24 cellular contexts compared by ENCODE assay signal in genomic region chr4:20046931-20047677, GRCh38.
"Had no signal": no experiment of that assay in that cellular context is flagged by ENCODE, and none has a peak within 500 bp of the region (broad histone marks: within the 10 kb centered on the region; RNA-seq: fewer than 3 reads in every experiment).

No MANE protein-coding gene starts in this region.

- H3K4me3 Mint-ChIP-seq: activated CD8-positive, alpha-beta T cell treated with anti-CD3 and anti-CD28 coated beads, Interleukin-2, amount 10 ng/mL, durations not matched to agents 7 days and 5 days; memory B cell; stimulated activated naive B cell treated with anti-CD40 and anti-IgM and Interleukin-4, amounts not matched to agents 10 μg/mL and 1 μg/mL and 100 μg/mL, for 72 hours had no signal

- H3K27me3 ChIP-seq: adrenal gland, ascending aorta, cardiac muscle cell, heart left ventricle, transverse colon had no signal

- H3K27ac Mint-ChIP-seq: activated CD8-positive, alpha-beta T cell treated with anti-CD3 and anti-CD28 coated beads, Interleukin-2, amount 10 ng/mL, durations not matched to agents 7 days and 5 days; activated naive CD4-positive, alpha-beta T cell treated with anti-CD3 and anti-CD28 coated beads, Interleukin-2, amount 50 U/mL, for 72 hours; memory B cell; stimulated activated naive B cell treated with anti-CD40 and anti-IgM and Interleukin-4, amounts not matched to agents 10 μg/mL and 1 μg/mL and 100 μg/mL, for 72 hours had no signal

- DNase-seq: activated CD4-positive, alpha-beta T cell treated with anti-CD3 and anti-CD28 coated beads, Interleukin-2, amount 50 U/mL, for 1 hour; activated CD8-positive, alpha-beta T cell treated with anti-CD3 and anti-CD28 coated beads, Interleukin-2, amount 10 ng/mL, durations not matched to agents 7 days and 5 days; activated gamma-delta T cell treated with Interleukin-2 at 50 U/mL for 16 hours; adrenal gland; dermis blood vessel endothelial cell; effector CD8-positive, alpha-beta T cell; heart left ventricle; islet precursor cell; left cardiac atrium; occipital lobe; posterior cingulate gyrus; stimulated activated CD4-positive, alpha-beta T cell treated with anti-CD3 and anti-CD28 coated beads, Interleukin-15, amount 100 ng/mL, for 24 hours; stimulated activated CD8-positive, alpha-beta memory T cell treated with anti-CD3 and anti-CD28 coated beads, Interleukin-4, amount 100 ng/mL, for 48 hours; stimulated activated naive B cell treated with anti-CD40 and anti-IgM and Interleukin-4, amounts not matched to agents 10 μg/mL and 1 μg/mL and 100 μg/mL, for 72 hours; transverse colon had no signal

- H3K36me3 ChIP-seq: adrenal gland, ascending aorta, cardiac muscle cell, heart left ventricle, transverse colon had no signal

- ATAC-seq: activated CD4-positive, CD25-positive, alpha-beta regulatory T cell treated with anti-CD3 and anti-CD28 coated beads, Interleukin-2, amount 50 U/mL, for 24 hours; activated CD8-positive, alpha-beta T cell treated with anti-CD3 and anti-CD28 coated beads, Interleukin-2, amount 10 ng/mL, durations not matched to agents 7 days and 5 days; activated naive CD4-positive, alpha-beta T cell treated with anti-CD3 and anti-CD28 coated beads, Interleukin-2, amount 50 U/mL, for 72 hours; esophagus mucosa; heart left ventricle; left cardiac atrium; sciatic nerve; stimulated activated naive B cell treated with anti-CD40 and anti-IgM and Interleukin-4, amounts not matched to agents 10 μg/mL and 1 μg/mL and 100 μg/mL, for 72 hours had no signal

- H3K36me3 Mint-ChIP-seq: activated naive CD4-positive, alpha-beta T cell treated with anti-CD3 and anti-CD28 coated beads, Interleukin-2, amount 50 U/mL, for 72 hours; memory B cell; stimulated activated naive B cell treated with anti-CD40 and anti-IgM and Interleukin-4, amounts not matched to agents 10 μg/mL and 1 μg/mL and 100 μg/mL, for 72 hours had no signal

- H3K4me1 ChIP-seq: ascending aorta, transverse colon had no signal

- H3K27me3 Mint-ChIP-seq: memory B cell; stimulated activated naive B cell treated with anti-CD40 and anti-IgM and Interleukin-4, amounts not matched to agents 10 μg/mL and 1 μg/mL and 100 μg/mL, for 72 hours had no signal

- H3K4me3 ChIP-seq: adrenal gland, ascending aorta, cardiac muscle cell, heart left ventricle, smooth muscle cell, transverse colon had no signal

- H3K27ac ChIP-seq: adrenal gland, ascending aorta, cardiac muscle cell, heart left ventricle, transverse colon, VCaP had no signal

- H3K4me1 Mint-ChIP-seq: memory B cell; stimulated activated naive B cell treated with anti-CD40 and anti-IgM and Interleukin-4, amounts not matched to agents 10 μg/mL and 1 μg/mL and 100 μg/mL, for 72 hours had no signal

- H3K9me3 ChIP-seq: adrenal gland, ascending aorta, transverse colon had no signal
